ENCODE assay signal across 12 cellular contexts in the genomic region with DNA sequence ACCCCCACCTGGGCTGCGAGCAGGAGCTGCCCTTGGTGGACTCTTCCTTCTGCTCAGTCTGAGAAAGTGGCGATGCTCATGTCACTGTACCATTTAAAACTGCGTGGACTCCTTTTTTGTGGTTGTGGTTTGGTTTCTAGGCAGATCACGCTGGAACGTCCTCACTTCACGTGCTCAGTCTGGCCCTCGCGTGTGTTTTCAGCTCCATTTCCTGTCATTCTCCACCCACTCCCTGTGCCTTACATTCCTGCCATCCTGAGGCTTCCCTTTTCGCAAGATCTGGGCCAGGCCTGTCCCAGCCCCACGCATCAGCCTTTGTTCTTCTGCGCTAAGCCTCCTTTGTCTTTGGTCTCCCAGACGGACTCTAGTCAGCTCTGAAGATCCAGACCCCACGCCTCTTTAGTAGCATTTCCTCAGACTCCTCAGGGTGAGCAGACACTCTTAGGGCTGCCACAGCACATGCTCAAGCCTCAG.
A peak's percentile ranks its signal among the peaks of the same experiment; 100 is the strongest.
DNase-seq lines count a peak whose midpoint lies in the region; ATAC-seq and TF ChIP-seq lines count a peak whose summit lies in the region.
"Had no signal": no experiment of that assay in that cellular context is flagged by ENCODE, and none has a peak within 500 bp of the region (broad histone marks: within the 10 kb centered on the region; RNA-seq: fewer than 3 reads in every experiment).

No MANE protein-coding gene starts in this region.

- no peak overlapping the region for H3K4me3 Mint-ChIP-seq in WTC11
- H3K4me3 Mint-ChIP-seq in stimulated activated naive CD8-positive, alpha-beta T cell treated with anti-CD3 and anti-CD28 coated beads, Interleukin-15, amount 100 ng/mL, for 72 hours: peak overlapping the region; percentile 36 to 67
- no peak overlapping the region for H3K4me3 Mint-ChIP-seq in mesothelial cell of epicardium

- H3K27ac ChIP-seq in coronary artery: no peak overlapping the region
- H3K27ac ChIP-seq: heart left ventricle, psoas muscle had no signal

- H3K4me3 ChIP-seq in fibroblast of pulmonary artery (replicated peaks; ENCODE audit: low read depth, low read length) (no peak overlapping the region), coronary artery (no peak overlapping the region)
- H3K4me3 ChIP-seq: heart left ventricle, psoas muscle had no signal

- DNase-seq in activated T-cell treated with anti-CD3 and anti-CD28 coated beads, Interleukin-2, amount 50 U/mL, for 1 hour: peak; percentile 24
- DNase-seq in activated T-cell treated with anti-CD3 and anti-CD28 coated beads for 4 hours (no peak), WTC11 (ENCODE audit: low spot score) (no peak), fibroblast of pulmonary artery (ENCODE audit: low read depth) (peak; percentile 79), coronary artery (ENCODE audit: low spot score) (no peak), inferior parietal cortex (ENCODE audit: extremely low spot score) (no peak), mesothelial cell of epicardium (ENCODE audit: low spot score in 2 of 2, unreplicated experiment in 2 of 2) (no peak)
- DNase-seq in stimulated activated naive CD8-positive, alpha-beta T cell treated with anti-CD3 and anti-CD28 coated beads, Interleukin-15, amount 100 ng/mL, for 72 hours: no peak
- DNase-seq: aorta, heart left ventricle, NCI-H1048, psoas muscle had no signal

- H3K27ac Mint-ChIP-seq in WTC11 (peak overlapping the region; percentile 59), mesothelial cell of epicardium (no peak overlapping the region)
- peak overlapping the region in 1 of 2 donors; percentile 72 for H3K27ac Mint-ChIP-seq in stimulated activated naive CD8-positive, alpha-beta T cell treated with anti-CD3 and anti-CD28 coated beads, Interleukin-15, amount 100 ng/mL, for 72 hours

- TF ChIP-seq CTCF in WTC11 (IDR thresholded peaks at IDR 0.05) (no peak), fibroblast of pulmonary artery (IDR thresholded peaks at IDR 0.05; ENCODE audit: low read length, missing control alignments) (no peak), coronary artery (IDR thresholded peaks at IDR 0.05) (no peak), mesothelial cell of epicardium (IDR thresholded peaks at IDR 0.05; ENCODE audit: unreplicated experiment) (no peak)

- CTCF ChIA-PET in WTC11 (lab: Charles Lee): interaction anchor here (1.3 to 2.7 kb wide), 2 partner anchors 28 to 371 kb away, joined by 5 to 7 read pairs; no protein-coding TSS in a partner anchor

- no peaks in the 10 kb centered on the region for H3K27me3 Mint-ChIP-seq in WTC11 (ENCODE audit: low read depth)
- no peaks in the 10 kb centered on the region for H3K27me3 Mint-ChIP-seq in stimulated activated naive CD8-positive, alpha-beta T cell treated with anti-CD3 and anti-CD28 coated beads, Interleukin-15, amount 100 ng/mL, for 72 hours
- H3K27me3 Mint-ChIP-seq in mesothelial cell of epicardium (ENCODE audit: low read depth): no peaks in the 10 kb centered on the region

- ATAC-seq in WTC11: peak; percentile 60
- peak; percentile 58 for ATAC-seq in stimulated activated naive CD8-positive, alpha-beta T cell treated with anti-CD3 and anti-CD28 coated beads, Interleukin-15, amount 100 ng/mL, for 72 hours
- ATAC-seq: psoas muscle had no signal

- POLR2A ChIA-PET in WTC11 (lab: Charles Lee): no interaction called here

- H3K36me3 Mint-ChIP-seq in WTC11: peaks cover 15% of the 10 kb centered on the region; the same call in 1 of the 2 replicates
- H3K36me3 Mint-ChIP-seq in mesothelial cell of epicardium: peaks cover 30% of the 10 kb centered on the region

- peaks cover 13% of the 10 kb centered on the region for H3K4me1 Mint-ChIP-seq in WTC11
- peaks cover 28% of the 10 kb centered on the region for H3K4me1 Mint-ChIP-seq in stimulated activated naive CD8-positive, alpha-beta T cell treated with anti-CD3 and anti-CD28 coated beads, Interleukin-15, amount 100 ng/mL, for 72 hours
- H3K4me1 Mint-ChIP-seq in mesothelial cell of epicardium: peaks cover 7% of the 10 kb centered on the region

- H3K9me3 Mint-ChIP-seq in WTC11 (no peaks in the 10 kb centered on the region), mesothelial cell of epicardium (no peaks in the 10 kb centered on the region)
- no peaks in the 10 kb centered on the region for H3K9me3 Mint-ChIP-seq in stimulated activated naive CD8-positive, alpha-beta T cell treated with anti-CD3 and anti-CD28 coated beads, Interleukin-15, amount 100 ng/mL, for 72 hours

TF ChIP-seq in WTC11, 78 proteins besides CTCF, POLR2A, EP300 and RAD21:
- TF ChIP-seq, protein P1, sequence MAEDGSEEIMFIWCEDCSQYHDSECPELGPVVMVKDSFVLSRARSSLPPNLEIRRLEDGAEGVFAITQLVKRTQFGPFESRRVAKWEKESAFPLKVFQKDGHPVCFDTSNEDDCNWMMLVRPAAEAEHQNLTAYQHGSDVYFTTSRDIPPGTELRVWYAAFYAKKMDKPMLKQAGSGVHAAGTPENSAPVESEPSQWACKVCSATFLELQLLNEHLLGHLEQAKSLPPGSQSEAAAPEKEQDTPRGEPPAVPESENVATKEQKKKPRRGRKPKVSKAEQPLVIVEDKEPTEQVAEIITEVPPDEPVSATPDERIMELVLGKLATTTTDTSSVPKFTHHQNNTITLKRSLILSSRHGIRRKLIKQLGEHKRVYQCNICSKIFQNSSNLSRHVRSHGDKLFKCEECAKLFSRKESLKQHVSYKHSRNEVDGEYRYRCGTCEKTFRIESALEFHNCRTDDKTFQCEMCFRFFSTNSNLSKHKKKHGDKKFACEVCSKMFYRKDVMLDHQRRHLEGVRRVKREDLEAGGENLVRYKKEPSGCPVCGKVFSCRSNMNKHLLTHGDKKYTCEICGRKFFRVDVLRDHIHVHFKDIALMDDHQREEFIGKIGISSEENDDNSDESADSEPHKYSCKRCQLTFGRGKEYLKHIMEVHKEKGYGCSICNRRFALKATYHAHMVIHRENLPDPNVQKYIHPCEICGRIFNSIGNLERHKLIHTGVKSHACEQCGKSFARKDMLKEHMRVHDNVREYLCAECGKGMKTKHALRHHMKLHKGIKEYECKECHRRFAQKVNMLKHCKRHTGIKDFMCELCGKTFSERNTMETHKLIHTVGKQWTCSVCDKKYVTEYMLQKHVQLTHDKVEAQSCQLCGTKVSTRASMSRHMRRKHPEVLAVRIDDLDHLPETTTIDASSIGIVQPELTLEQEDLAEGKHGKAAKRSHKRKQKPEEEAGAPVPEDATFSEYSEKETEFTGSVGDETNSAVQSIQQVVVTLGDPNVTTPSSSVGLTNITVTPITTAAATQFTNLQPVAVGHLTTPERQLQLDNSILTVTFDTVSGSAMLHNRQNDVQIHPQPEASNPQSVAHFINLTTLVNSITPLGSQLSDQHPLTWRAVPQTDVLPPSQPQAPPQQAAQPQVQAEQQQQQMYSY (CRISPR knock-in tag; IDR thresholded peaks at IDR 0.05): no peak
- TF ChIP-seq GTF2I (CRISPR knock-in tag; conservative IDR thresholded peaks at IDR 0.05) (no peak), CBFB (CRISPR knock-in tag; IDR thresholded peaks at IDR 0.05; ENCODE audit: low read depth) (no peak), ZNF263 (CRISPR knock-in tag; IDR thresholded peaks at IDR 0.05; ENCODE audit: low read depth) (no peak), KAT7 (CRISPR knock-in tag; IDR thresholded peaks at IDR 0.05; ENCODE audit: borderline replicate concordance) (no peak), HMGA2 (CRISPR knock-in tag; IDR thresholded peaks at IDR 0.05) (no peak), TCF7 (CRISPR knock-in tag; IDR thresholded peaks at IDR 0.05; ENCODE audit: low read depth) (no peak), SOX15 (CRISPR knock-in tag; IDR thresholded peaks at IDR 0.05) (no peak), ELF4 (CRISPR knock-in tag; IDR thresholded peaks at IDR 0.05; ENCODE audit: low read depth) (no peak), ATF1 (CRISPR knock-in tag; IDR thresholded peaks at IDR 0.05) (no peak)
- TF ChIP-seq, protein P2, sequence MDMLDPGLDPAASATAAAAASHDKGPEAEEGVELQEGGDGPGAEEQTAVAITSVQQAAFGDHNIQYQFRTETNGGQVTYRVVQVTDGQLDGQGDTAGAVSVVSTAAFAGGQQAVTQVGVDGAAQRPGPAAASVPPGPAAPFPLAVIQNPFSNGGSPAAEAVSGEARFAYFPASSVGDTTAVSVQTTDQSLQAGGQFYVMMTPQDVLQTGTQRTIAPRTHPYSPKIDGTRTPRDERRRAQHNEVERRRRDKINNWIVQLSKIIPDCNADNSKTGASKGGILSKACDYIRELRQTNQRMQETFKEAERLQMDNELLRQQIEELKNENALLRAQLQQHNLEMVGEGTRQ (CRISPR knock-in tag; IDR thresholded peaks at IDR 0.05): no peak

Comparison
In these comparisons a context has a peak if more than half of its experiments do, and no peak if none do; other contexts are left out.
1. DNase-seq: peak in activated T-cell treated with anti-CD3 and anti-CD28 coated beads, Interleukin-2, amount 50 U/mL, for 1 hour (single experiment) and fibroblast of pulmonary artery (single experiment); none in activated T-cell treated with anti-CD3 and anti-CD28 coated beads for 4 hours (single experiment), WTC11 (single experiment), stimulated activated naive CD8-positive, alpha-beta T cell treated with anti-CD3 and anti-CD28 coated beads, Interleukin-15, amount 100 ng/mL, for 72 hours (0 of 2), coronary artery (single experiment), inferior parietal cortex (single experiment) and mesothelial cell of epicardium (0 of 2).
2. H3K4me3 Mint-ChIP-seq: peak in stimulated activated naive CD8-positive, alpha-beta T cell treated with anti-CD3 and anti-CD28 coated beads, Interleukin-15, amount 100 ng/mL, for 72 hours (2 of 2); none in WTC11 (single experiment) and mesothelial cell of epicardium (single experiment).